ENCODE assay signal across 15 cellular contexts in the genomic region with DNA sequence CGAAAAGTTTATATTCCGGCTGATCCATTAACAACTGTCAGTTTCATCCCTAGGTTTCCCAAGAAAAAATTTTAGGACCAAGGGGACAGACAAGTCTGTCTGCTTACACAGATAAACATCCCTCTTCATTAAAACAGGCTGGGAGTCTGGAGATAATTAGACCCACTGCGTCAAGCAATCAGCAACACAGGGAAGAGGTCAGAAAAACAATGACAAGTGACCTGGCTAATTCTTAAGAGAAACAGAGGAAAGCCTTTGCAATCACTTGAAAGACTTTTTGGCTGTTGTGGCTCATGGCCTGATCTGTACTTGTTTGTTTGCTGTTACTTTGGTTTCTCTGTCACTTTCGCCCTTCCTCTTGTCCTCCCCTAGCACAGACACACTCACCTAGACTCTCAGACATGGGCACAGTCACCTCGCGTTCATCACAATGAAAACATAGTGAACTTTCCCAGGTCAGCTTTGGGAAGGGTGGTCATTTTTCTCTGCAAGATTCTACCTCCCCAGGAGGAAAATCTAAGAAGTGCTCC. TPM values are rescaled to one million over a fixed set of nuclear protein-coding genes. Genes with fewer than 3 reads are reported as not detected.
"Had no signal": no experiment of that assay in that cellular context is flagged by ENCODE, and none has a peak within 500 bp of the region (broad histone marks: within the 10 kb centered on the region; RNA-seq: fewer than 3 reads in every experiment).

No MANE protein-coding gene starts in this region.

- H3K36me3 ChIP-seq: adrenal gland, cardiac muscle cell, ovary had no signal

- H3K9me3 ChIP-seq: adrenal gland, ovary had no signal

- DNase-seq: activated CD4-positive, alpha-beta memory T cell treated with anti-CD3 and anti-CD28 coated beads, Interleukin-2, amount 10 ng/mL, durations not matched to agents 7 days and 5 days; activated CD4-positive, alpha-beta T cell treated with anti-CD3 and anti-CD28 coated beads for 4 hours; activated effector memory CD4-positive, alpha-beta T cell treated with anti-CD3 and anti-CD28 coated beads, Interleukin-2, amount 50 U/mL, for 16 hours; activated T-cell treated with anti-CD3 and anti-CD28 coated beads, Interleukin-2, amount 50 U/mL, for 4 hours; adrenal gland; glutamatergic neuron; kidney glomerular epithelial cell; ovary had no signal

- H3K27ac ChIP-seq: adrenal gland, cardiac muscle cell, ovary had no signal

- H3K4me3 ChIP-seq: adrenal gland, cardiac muscle cell, ovary had no signal

- ATAC-seq: activated T-cell treated with anti-CD3 and anti-CD28 coated beads, Interleukin-2, amount 50 U/mL, for 4 hours; esophagus mucosa; stimulated activated effector memory CD8-positive, alpha-beta T cell treated with anti-CD3 and anti-CD28 coated beads, Interleukin-12 subunit alpha, Interleukin-12 subunit beta, amount 100 ng/mL, for 72 hours; WTC11 had no signal

- H3K27me3 ChIP-seq: adrenal gland, cardiac muscle cell, ovary had no signal

RNA-seq across cellular contexts. Expression of a gene that starts 2.9 kb away (rescaled TPM):
- total RNA-seq: activated CD4-positive, alpha-beta memory T cell treated with anti-CD3 and anti-CD28 coated beads, Interleukin-2, amount 10 ng/mL, durations not matched to agents 7 days and 5 days; activated T-cell treated with anti-CD3 and anti-CD28 coated beads, Interleukin-2, amount 50 U/mL, for 4 hours; cardiac muscle cell; dermis microvascular lymphatic vessel endothelial cell; esophagus mucosa; lower leg skin; urinary bladder had no signal

RNA-seq across cellular contexts. Expression of a gene that starts 51.4 kb away (rescaled TPM):
- total RNA-seq: activated CD4-positive, alpha-beta memory T cell treated with anti-CD3 and anti-CD28 coated beads, Interleukin-2, amount 10 ng/mL, durations not matched to agents 7 days and 5 days; activated T-cell treated with anti-CD3 and anti-CD28 coated beads, Interleukin-2, amount 50 U/mL, for 4 hours; adrenal gland; cardiac muscle cell; dermis microvascular lymphatic vessel endothelial cell; lower leg skin; ovary; WTC11 had no signal
